ENCODE assay signal across 2 cellular contexts in genomic region chr14:33839193-33840076, GRCh38.
TF ChIP-seq lines count a peak whose summit lies in the region.

No MANE protein-coding gene starts in this region.

TF ChIP-seq in HCT116, 20 proteins besides CTCF, POLR2A, EP300 and RAD21 (continued from another document):
- TF ChIP-seq FOSL1 (IDR thresholded peaks at IDR 0.05; ENCODE audit: low read depth) = no peak
- TF ChIP-seq ZNF274 (IDR thresholded peaks at IDR 0.05; ENCODE audit: low read depth, low read length) = no peak
- TF ChIP-seq JUND (IDR thresholded peaks at IDR 0.05) = no peak
- no peak for TF ChIP-seq EZH2 (IDR thresholded peaks at IDR 0.05)
- TF ChIP-seq TCF7L2 (IDR thresholded peaks at IDR 0.05; ENCODE audit: borderline replicate concordance, extremely low read depth, insufficient read depth, insufficient read length) = no peak
- no peak for TF ChIP-seq EZH2phosphoT487 (IDR thresholded peaks at IDR 0.05; ENCODE audit: borderline replicate concordance)
- TF ChIP-seq ZFX (IDR thresholded peaks at IDR 0.05) = no peak
- no peak for TF ChIP-seq CBX3 (IDR thresholded peaks at IDR 0.05; ENCODE audit: low read depth)
- no peak for TF ChIP-seq ZBTB33 (IDR thresholded peaks at IDR 0.05; ENCODE audit: extremely low read depth, insufficient replicate concordance, low read length)
- no peak for TF ChIP-seq YY1 (IDR thresholded peaks at IDR 0.05; ENCODE audit: extremely low read depth, insufficient replicate concordance, low read depth, low read length)
- no peak for TF ChIP-seq REST (IDR thresholded peaks at IDR 0.05; ENCODE audit: low read depth)
- TF ChIP-seq POLR2AphosphoS5 (IDR thresholded peaks at IDR 0.05; ENCODE audit: low read depth, low read length) = no peak
- TF ChIP-seq SIN3A (IDR thresholded peaks at IDR 0.05; ENCODE audit: low read depth) = no peak
- TF ChIP-seq CEBPB (IDR thresholded peaks at IDR 0.05; ENCODE audit: low read depth) = no peak
- TF ChIP-seq SRF (IDR thresholded peaks at IDR 0.05; ENCODE audit: low read depth) = no peak
- TF ChIP-seq ATF3 (IDR thresholded peaks at IDR 0.05) = no peak
TF ChIP-seq in HCT116: peak in this region for 0.

TF ChIP-seq in endothelial cell of umbilical vein, 7 proteins besides CTCF, POLR2A, EP300 and RAD21 (continued from another document):
- TF ChIP-seq JUN (IDR thresholded peaks at IDR 0.05; ENCODE audit: borderline replicate concordance, insufficient read depth, insufficient read length, low read depth) (no peak), GATA2 (IDR thresholded peaks at IDR 0.05; ENCODE audit: insufficient read depth, insufficient read length, low read depth, low read length) (no peak), MAX (IDR thresholded peaks at IDR 0.05; ENCODE audit: insufficient read depth, insufficient read length) (no peak), MYC (IDR thresholded peaks at IDR 0.05; ENCODE audit: low read depth, low read length) (no peak)
